8 cellular contexts compared by ENCODE assay signal in the genomic region with DNA sequence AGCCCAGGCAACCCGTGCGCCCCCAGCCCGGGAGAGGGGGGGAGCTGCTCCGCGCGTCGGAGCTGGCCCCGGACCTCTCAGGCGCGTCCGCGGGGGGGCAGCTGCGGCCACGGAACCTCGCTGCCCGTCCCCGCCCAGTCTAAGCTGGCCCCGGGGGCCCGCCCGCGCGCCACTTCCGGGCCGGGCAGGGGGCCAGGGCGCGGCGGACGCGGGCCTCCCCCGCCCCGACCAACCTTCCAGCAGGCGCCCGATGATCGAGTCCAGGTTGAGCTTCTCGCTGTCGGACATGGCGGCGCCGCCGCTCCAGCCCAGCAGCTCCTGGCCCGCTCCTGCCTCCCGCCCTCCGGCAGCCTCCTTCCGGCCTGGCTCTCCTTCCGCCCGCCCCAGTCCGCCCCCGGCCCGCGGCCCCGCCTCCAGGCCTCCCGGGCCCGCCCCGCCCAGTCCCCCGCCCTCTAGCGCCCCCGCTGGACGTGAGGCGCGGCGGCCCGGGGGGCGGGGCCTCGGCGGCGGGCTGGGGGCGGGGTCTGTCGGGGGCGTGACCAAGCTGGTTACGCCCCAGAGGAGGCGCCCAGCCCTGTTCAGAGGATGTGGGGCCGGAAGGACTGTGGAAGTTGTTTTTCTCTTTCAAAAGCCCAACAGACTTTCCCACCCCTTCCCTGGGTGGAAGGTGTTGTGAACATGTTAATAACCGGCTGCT. TPM values are rescaled to one million over a fixed set of nuclear protein-coding genes. Genes with fewer than 3 reads are reported as not detected.
DNase-seq lines count a peak whose midpoint lies in the region; ATAC-seq and TF ChIP-seq lines count a peak whose summit lies in the region.

Gene PPP1CA (minus strand): TSS at position 364 of the 697 bp plus-strand sequence. CDS start 76 bp downstream, at position 288.

- no peaks in the 10 kb centered on the region for H3K9me3 Mint-ChIP-seq in chondrocyte (ENCODE audit: low read depth)

- ATAC-seq in GM19035 (IDR thresholded peaks at IDR 0.05; ENCODE audit: unreplicated experiment) (peak; percentile 71), HG03342 (IDR thresholded peaks at IDR 0.05; ENCODE audit: unreplicated experiment) (peak; percentile 57)

- peak within 1 kb of the TSS; percentile 73 for H3K4me3 Mint-ChIP-seq in chondrocyte (ENCODE audit: unreplicated experiment)

- peaks cover 12% of the 10 kb centered on the region for H3K36me3 Mint-ChIP-seq in chondrocyte (ENCODE audit: low read depth)

- H3K27me3 Mint-ChIP-seq in chondrocyte (ENCODE audit: low read depth) = no peaks in the 10 kb centered on the region

- DNase-seq in AG20443 (ENCODE audit: low spot score) = peak; percentile 99
- DNase-seq in NCI-H510A (lab: John Stamatoyannopoulos, UW) = peak; percentile 86
- DNase-seq in activated CD4-positive, alpha-beta T cell treated with anti-CD3 and anti-CD28 coated beads for 24 hours (ENCODE audit: low read depth in 2 of 2) = peak; percentile 85 to 87
- no peak for DNase-seq in chondrocyte (ENCODE audit: low spot score)
- DNase-seq in kidney glomerular epithelial cell (lab: John Stamatoyannopoulos, UW) = peak; percentile 81
- DNase-seq in stimulated activated CD4-positive, alpha-beta T cell treated with anti-CD3 and anti-CD28 coated beads, Interleukin-15, amount 100 ng/mL, for 48 hours (ENCODE audit: low read depth in 2 of 2) = peak; percentile 81 to 88

- TF ChIP-seq CTCF in chondrocyte (IDR thresholded peaks at IDR 0.05) = peak; percentile 77

- H3K4me1 Mint-ChIP-seq in chondrocyte (ENCODE audit: low read depth) = peaks cover 20% of the 10 kb centered on the region

- peak within 1 kb of the TSS; percentile 59 for H3K27ac Mint-ChIP-seq in chondrocyte (ENCODE audit: unreplicated experiment)

RNA-seq across cellular contexts. Expression of gene PPP1CA, which starts in this region (rescaled TPM):
- total RNA-seq in chondrocyte = 95.2 to 113 TPM (median 109 TPM) in 3 replicates
